Comparison of ENCODE assay signal across 11 cellular contexts in the genomic region with DNA sequence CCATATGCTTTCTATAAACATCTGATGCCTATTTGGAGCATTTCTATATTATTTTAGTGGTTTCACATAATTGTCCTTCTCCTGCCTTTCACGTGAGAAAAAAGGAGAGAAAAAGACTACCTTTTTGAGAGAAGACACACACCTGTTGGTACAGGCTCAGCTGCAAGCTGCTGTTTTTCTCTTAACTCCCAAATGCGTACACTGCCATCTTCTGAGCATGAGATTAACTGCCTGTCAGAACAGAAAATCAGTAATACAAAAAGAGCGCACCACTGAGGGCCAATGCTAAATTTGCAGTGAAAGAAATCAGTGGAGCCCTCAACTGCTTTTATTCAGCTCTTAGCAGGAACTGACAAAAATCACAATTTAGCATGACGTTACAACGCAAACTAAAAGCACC. TPM values are rescaled to one million over a fixed set of nuclear protein-coding genes. Genes with fewer than 3 reads are reported as not detected.
DNase-seq lines count a peak whose midpoint lies in the region; ATAC-seq, FAIRE-seq and TF ChIP-seq lines count a peak whose summit lies in the region.
"Had no signal": no experiment of that assay in that cellular context is flagged by ENCODE, and none has a peak within 500 bp of the region (broad histone marks: within the 10 kb centered on the region; RNA-seq: fewer than 3 reads in every experiment).

No MANE protein-coding gene starts in this region.

- peak; percentile 25 for DNase-seq in BE2C
- DNase-seq in HCT116 (ENCODE audit: low read depth, low spot score) = peak; percentile 1
- DNase-seq in PC-9 = no peak
- DNase-seq in inferior parietal cortex (ENCODE audit: extremely low spot score) = peak; percentile 60
- no peak for DNase-seq in HTR-8/SVneo (ENCODE audit: insufficient read length, low spot score)
- DNase-seq in ecto neural progenitor cell (ENCODE audit: low spot score) = no peak
- DNase-seq in AG08395 (ENCODE audit: low spot score) = no peak
- DNase-seq: DMS79 treated with DMSO at 0.1 percent for 48 hours had no signal

- H3K36me3 ChIP-seq in BE2C (no peaks in the 10 kb centered on the region), HCT116 (ENCODE audit: control insufficient read depth in 1 of 2, insufficient read depth in 2 of 2, low read length in 2 of 2) (peaks cover 3 to 9% of the 10 kb centered on the region in 2 experiments; a peak in 2 of 4 replicates), PC-9 (ENCODE audit: low read depth) (no peaks in the 10 kb centered on the region)

- H4K20me1 ChIP-seq in HCT116 (ENCODE audit: insufficient read depth) = no peaks in the 10 kb centered on the region
- H4K20me1 ChIP-seq in PC-9 (ENCODE audit: insufficient read depth) = no peaks in the 10 kb centered on the region

- H3K4me3 ChIP-seq in BE2C (ENCODE audit: low read depth, low read length) (no peak overlapping the region), HCT116 (replicated peaks in 1 of 2; ENCODE audit: low read depth in 1 of 2, low read length in 2 of 2) (no peak overlapping the region), PC-9 (no peak overlapping the region)

- H3K27ac ChIP-seq in HCT116 (ENCODE audit: low read depth, low read length) (no peak overlapping the region), PC-9 (no peak overlapping the region)
- H3K27ac ChIP-seq: parathyroid adenoma had no signal

- H3F3A ChIP-seq in PC-9 (ENCODE audit: insufficient read depth, low read depth) = no peaks in the 10 kb centered on the region

- no peaks in the 10 kb centered on the region for H3K27me3 ChIP-seq in BE2C
- H3K27me3 ChIP-seq in HCT116 (ENCODE audit: insufficient read depth, low read length) = no peaks in the 10 kb centered on the region
- H3K27me3 ChIP-seq in PC-9 (ENCODE audit: insufficient read depth, low read depth) = no peaks in the 10 kb centered on the region

- no peaks in the 10 kb centered on the region for H3K9me2 ChIP-seq in HCT116 (ENCODE audit: insufficient read depth)
- no peaks in the 10 kb centered on the region for H3K9me2 ChIP-seq in PC-9 (ENCODE audit: insufficient read depth)

- RAD21 ChIA-PET in HCT116 (lab: Charles Lee; ENCODE audit: low non-redundant PET in 1 of 2, low total read pairs in 2 of 2, uncharacterized antibody in 2 of 2, unreplicated experiment in 2 of 2) = no interaction called here

- H2AFZ ChIP-seq in HCT116 (ENCODE audit: low read depth, low read length, poor library complexity, severe bottlenecking) = no peak overlapping the region
- no peak overlapping the region for H2AFZ ChIP-seq in PC-9
- H2AFZ ChIP-seq: parathyroid adenoma had no signal

- BruUV-seq in HCT116 (replicated peaks; lab: Mats Ljungman, UMichigan) (no TSS peak), PC-9 (replicated peaks; lab: Mats Ljungman, UMichigan) (no TSS peak)

- H3K4me2 ChIP-seq in HCT116 (ENCODE audit: low read length) (no peak overlapping the region), PC-9 (no peak overlapping the region)

- no peak overlapping the region for H3K9ac ChIP-seq in HCT116 (ENCODE audit: low read length)
- H3K9ac ChIP-seq: parathyroid adenoma had no signal

- intact Hi-C loops in HCT116 (cut with micrococcal nuclease) (loop anchor here (10.0 kb wide), 1 partner anchor 292 kb away; no protein-coding TSS in a partner anchor), PC-9 (cut with micrococcal nuclease; ENCODE audit: unreplicated experiment) (loop anchor here (1.0 to 5.0 kb wide), 2 partner anchors 293 to 350 kb away; partner anchors contain the start of gene ZBED3)

- POLR2A ChIA-PET in HCT116 (lab: Charles Lee) (no interaction called here), PC-9 (lab: Charles Lee; ENCODE audit: unreplicated experiment) (no interaction called here)

- CTCF ChIA-PET in HCT116 (lab: Charles Lee) = interaction anchor here (0.8 to 1.1 kb wide), 3 partner anchors 28 to 379 kb away, joined by 3 read pairs; no protein-coding TSS in a partner anchor
- CTCF ChIA-PET in PC-9 (lab: Charles Lee) = interaction anchor here (0.6 to 0.8 kb wide), 2 partner anchors 309 to 649 kb away, joined by 3 read pairs; no protein-coding TSS in a partner anchor

- FAIRE-seq in HTR-8/SVneo (lab: Jason Lieb, UNC) = no peak

- TF ChIP-seq POLR2A in HCT116 (IDR thresholded peaks at IDR 0.05; ENCODE audit: borderline replicate concordance, extremely low read depth, insufficient read depth, insufficient read length) = no peak

- TF ChIP-seq RAD21 in HCT116 (IDR thresholded peaks at IDR 0.05; ENCODE audit: low read depth) = peak; percentile 37

- ATAC-seq in HCT116 = no peak
- ATAC-seq in HG03354 (IDR thresholded peaks at IDR 0.05; ENCODE audit: poor library complexity, severe bottlenecking, unreplicated experiment) = no peak
- ATAC-seq: activated T-helper 17 cell treated with anti-CD3 and anti-CD28 coated beads, Interleukin-2, amount 50 U/mL, for 72 hours had no signal

- H3K79me2 ChIP-seq in HCT116 (ENCODE audit: insufficient read depth, low read length) (no peaks in the 10 kb centered on the region), PC-9 (ENCODE audit: low read depth) (no peaks in the 10 kb centered on the region)
- H3K79me2 ChIP-seq: parathyroid adenoma had no signal

- H3K4me1 ChIP-seq in BE2C (no peaks in the 10 kb centered on the region), HCT116 (ENCODE audit: control insufficient read depth in 1 of 2, insufficient read depth in 2 of 2, low read length in 2 of 2) (no peaks in the 10 kb centered on the region), PC-9 (replicated peaks; ENCODE audit: insufficient read depth) (no peaks in the 10 kb centered on the region)
- H3K4me1 ChIP-seq: parathyroid adenoma had no signal

- TF ChIP-seq CTCF in BE2C (IDR thresholded peaks at IDR 0.05; ENCODE audit: low read depth, low read length) (peak; percentile 57), HCT116 (IDR thresholded peaks at IDR 0.05 in 2 of 3, conservative IDR thresholded peaks at IDR 0.05 in 1 of 3; ENCODE audit: borderline replicate concordance in 1 of 3, insufficient read depth in 1 of 3, low read depth in 2 of 3, low read length in 2 of 3) (peak in 2 of 3 experiments; percentile 27 to 32; a peak in 2 of 6 replicates), PC-9 (conservative IDR thresholded peaks at IDR 0.05) (peak; percentile 36)

- H3K9me3 ChIP-seq in BE2C (no peaks in the 10 kb centered on the region), HCT116 (ENCODE audit: control insufficient read depth in 1 of 2, insufficient read depth in 1 of 2, low read depth in 1 of 2, low read length in 2 of 2) (no peaks in the 10 kb centered on the region), PC-9 (ENCODE audit: insufficient read depth, low read depth) (no peaks in the 10 kb centered on the region)

TF ChIP-seq in HCT116, 20 proteins besides CTCF, POLR2A, EP300 and RAD21:
- TF ChIP-seq ZNF274 (IDR thresholded peaks at IDR 0.05; ENCODE audit: low read depth, low read length) = no peak
- no peak for TF ChIP-seq SIN3A (IDR thresholded peaks at IDR 0.05; ENCODE audit: low read depth)
- no peak for TF ChIP-seq ELF1 (IDR thresholded peaks at IDR 0.05; ENCODE audit: borderline replicate concordance, low read depth)
- TF ChIP-seq ZFX (IDR thresholded peaks at IDR 0.05) = no peak
- TF ChIP-seq SP1 (IDR thresholded peaks at IDR 0.05; ENCODE audit: low read depth) = no peak
- TF ChIP-seq, protein P1, sequence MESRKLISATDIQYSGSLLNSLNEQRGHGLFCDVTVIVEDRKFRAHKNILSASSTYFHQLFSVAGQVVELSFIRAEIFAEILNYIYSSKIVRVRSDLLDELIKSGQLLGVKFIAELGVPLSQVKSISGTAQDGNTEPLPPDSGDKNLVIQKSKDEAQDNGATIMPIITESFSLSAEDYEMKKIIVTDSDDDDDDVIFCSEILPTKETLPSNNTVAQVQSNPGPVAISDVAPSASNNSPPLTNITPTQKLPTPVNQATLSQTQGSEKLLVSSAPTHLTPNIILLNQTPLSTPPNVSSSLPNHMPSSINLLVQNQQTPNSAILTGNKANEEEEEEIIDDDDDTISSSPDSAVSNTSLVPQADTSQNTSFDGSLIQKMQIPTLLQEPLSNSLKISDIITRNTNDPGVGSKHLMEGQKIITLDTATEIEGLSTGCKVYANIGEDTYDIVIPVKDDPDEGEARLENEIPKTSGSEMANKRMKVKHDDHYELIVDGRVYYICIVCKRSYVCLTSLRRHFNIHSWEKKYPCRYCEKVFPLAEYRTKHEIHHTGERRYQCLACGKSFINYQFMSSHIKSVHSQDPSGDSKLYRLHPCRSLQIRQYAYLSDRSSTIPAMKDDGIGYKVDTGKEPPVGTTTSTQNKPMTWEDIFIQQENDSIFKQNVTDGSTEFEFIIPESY (IDR thresholded peaks at IDR 0.05; ENCODE audit: extremely low read depth, insufficient replicate concordance, low read length) = no peak
- no peak for TF ChIP-seq JUND (IDR thresholded peaks at IDR 0.05)
- no peak for TF ChIP-seq CBX3 (IDR thresholded peaks at IDR 0.05; ENCODE audit: low read depth)
- no peak for TF ChIP-seq TCF7L2 (IDR thresholded peaks at IDR 0.05; ENCODE audit: borderline replicate concordance, extremely low read depth, insufficient read depth, insufficient read length)
- no peak for TF ChIP-seq EZH2phosphoT487 (IDR thresholded peaks at IDR 0.05; ENCODE audit: borderline replicate concordance)
- TF ChIP-seq FOSL1 (IDR thresholded peaks at IDR 0.05; ENCODE audit: low read depth) = no peak
- TF ChIP-seq, protein P2, sequence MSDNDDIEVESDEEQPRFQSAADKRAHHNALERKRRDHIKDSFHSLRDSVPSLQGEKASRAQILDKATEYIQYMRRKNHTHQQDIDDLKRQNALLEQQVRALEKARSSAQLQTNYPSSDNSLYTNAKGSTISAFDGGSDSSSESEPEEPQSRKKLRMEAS (IDR thresholded peaks at IDR 0.05) = no peak
- no peak for TF ChIP-seq SRF (IDR thresholded peaks at IDR 0.05; ENCODE audit: low read depth)
- TF ChIP-seq YY1 (IDR thresholded peaks at IDR 0.05; ENCODE audit: extremely low read depth, insufficient replicate concordance, low read depth, low read length) = no peak
- no peak for TF ChIP-seq EZH2 (IDR thresholded peaks at IDR 0.05)

RNA-seq across cellular contexts. Expression of gene WDR41, which starts 54.9 kb away (rescaled TPM):
- polyA plus RNA-seq in BE2C (2012; ENCODE audit: insufficient read depth, insufficient read length, low read depth) = 32.0 TPM
- total RNA-seq in HCT116 (2021; ENCODE audit: unreplicated experiment) = 54.1 TPM
- 39.1 and 52.9 TPM in 2 replicates for polyA plus RNA-seq in HCT116 (2012)
- total RNA-seq in PC-9 (2021) = 25.2 and 35.8 TPM in 2 replicates

Comparison
In these comparisons a context has a peak if more than half of its experiments do, and no peak if none do; other contexts are left out.
1. DNase-seq: peak in BE2C (single experiment), HCT116 (single experiment) and inferior parietal cortex (single experiment); none in PC-9 (0 of 2), HTR-8/SVneo (single experiment), ecto neural progenitor cell (single experiment) and AG08395 (single experiment).
2. Peak in every context shown above with its lines, with median percentiles within 50 percentile points of each other: CTCF ChIP-seq.